ENCODE assay signal across 8 cellular contexts in genomic region chr11:32231909-32232493, GRCh38.
A peak's percentile ranks its signal among the peaks of the same experiment; 100 is the strongest.
DNase-seq lines count a peak whose midpoint lies in the region; ATAC-seq, FAIRE-seq and TF ChIP-seq lines count a peak whose summit lies in the region.

No MANE protein-coding gene starts in this region.

- no peak overlapping the region for H3K27ac Mint-ChIP-seq in CD8-positive, alpha-beta T cell

- intact Hi-C loops in CD8-positive, alpha-beta T cell (cut with DNase I, micrococcal nuclease) = no loop called here

- FAIRE-seq in D721Med (lab: Jason Lieb, UNC) = no peak

- CTCF ChIA-PET in CD8-positive, alpha-beta T cell (lab: Charles Lee) = interaction anchor here (0.9 to 1.0 kb wide), 2 partner anchors 22 to 56 kb away, joined by 3 read pairs; no protein-coding TSS in a partner anchor

- POLR2A ChIA-PET in CD8-positive, alpha-beta T cell (lab: Charles Lee) = interaction anchor here (0.6 kb wide), 1 partner anchor 9 kb away, joined by 3 read pairs; no protein-coding TSS in a partner anchor

- ATAC-seq in GM18868 (IDR thresholded peaks at IDR 0.05; ENCODE audit: unreplicated experiment) (peak; percentile 93), HG03139 (IDR thresholded peaks at IDR 0.05; ENCODE audit: unreplicated experiment) (peak; percentile 68), esophagus mucosa (no peak)
- ATAC-seq in CD8-positive, alpha-beta T cell = no peak

- no peak overlapping the region for H3K4me3 Mint-ChIP-seq in CD8-positive, alpha-beta T cell

- H3K4me1 Mint-ChIP-seq in CD8-positive, alpha-beta T cell (ENCODE audit: low read depth) = no peaks in the 10 kb centered on the region

- DNase-seq in D721Med (ENCODE audit: insufficient read length, low spot score) (no peak), RKO (ENCODE audit: low spot score) (peak; percentile 47), fibroblast of the aortic adventitia (ENCODE audit: low read depth) (peak; percentile 24), hippocampal formation (lab: John Stamatoyannopoulos, UW) (no peak)
- no peak for DNase-seq in CD8-positive, alpha-beta T cell

- H3K27me3 ChIP-seq in CD8-positive, alpha-beta T cell (ENCODE audit: insufficient read depth, low read length) = no peaks in the 10 kb centered on the region

- H3K27ac ChIP-seq in CD8-positive, alpha-beta T cell (ENCODE audit: low read depth, low read length) = no peak overlapping the region

- H3K4me1 ChIP-seq in CD8-positive, alpha-beta T cell (ENCODE audit: insufficient read depth, low read length) = no peaks in the 10 kb centered on the region

- H3K4me3 ChIP-seq in fibroblast of the aortic adventitia (ENCODE audit: low read depth, low read length) = no peak overlapping the region
- no peak overlapping the region for H3K4me3 ChIP-seq in CD8-positive, alpha-beta T cell (ENCODE audit: low read depth, low read length)

- H3K9me3 ChIP-seq in CD8-positive, alpha-beta T cell (ENCODE audit: low read length) = no peaks in the 10 kb centered on the region

- no peaks in the 10 kb centered on the region for H3K36me3 Mint-ChIP-seq in CD8-positive, alpha-beta T cell

- H3K9me3 Mint-ChIP-seq in CD8-positive, alpha-beta T cell = no peaks in the 10 kb centered on the region

- peaks cover 20% of the 10 kb centered on the region for H3K27me3 Mint-ChIP-seq in CD8-positive, alpha-beta T cell (ENCODE audit: low read depth)

- H3K36me3 ChIP-seq in CD8-positive, alpha-beta T cell (ENCODE audit: insufficient read depth, low read length) = no peaks in the 10 kb centered on the region

- peak; percentile 75 for TF ChIP-seq CTCF in D721Med (IDR thresholded peaks at IDR 0.05; ENCODE audit: insufficient read depth, missing control alignments)
- TF ChIP-seq CTCF in fibroblast of the aortic adventitia (IDR thresholded peaks at IDR 0.05; ENCODE audit: insufficient read depth, low read length) = peak; percentile 74
- TF ChIP-seq CTCF in CD8-positive, alpha-beta T cell (IDR thresholded peaks at IDR 0.05) = no peak

Comparison
In these comparisons a context has a peak if more than half of its experiments do, and no peak if none do; other contexts are left out.
1. DNase-seq: peak in RKO (single experiment) and fibroblast of the aortic adventitia (single experiment); none in D721Med (single experiment), hippocampal formation (0 of 2) and CD8-positive, alpha-beta T cell (0 of 7).
2. ATAC-seq: peak in GM18868 (single experiment) and HG03139 (single experiment); none in esophagus mucosa (single experiment) and CD8-positive, alpha-beta T cell (single experiment).